Comparison of ENCODE assay signal across 30 cellular contexts in genomic region chr2:170695546-170695925, GRCh38. TPM values are rescaled to one million over a fixed set of nuclear protein-coding genes. Genes with fewer than 3 reads are reported as not detected.
"Had no signal": no experiment of that assay in that cellular context is flagged by ENCODE, and none has a peak within 500 bp of the region (broad histone marks: within the 10 kb centered on the region; RNA-seq: fewer than 3 reads in every experiment).

No MANE protein-coding gene starts in this region.

- H3K4me3 ChIP-seq: breast epithelium, prostate gland, right atrium auricular region, stomach, thyroid gland, upper lobe of left lung had no signal

- DNase-seq: activated CD4-positive, alpha-beta T cell treated with anti-CD3 and anti-CD28 coated beads for 1 hour; activated CD4-positive, alpha-beta T cell treated with anti-CD3 and anti-CD28 coated beads, Interleukin-2, amount 10 ng/mL, durations not matched to agents 7 days and 5 days; activated CD8-positive, alpha-beta T cell treated with anti-CD3 and anti-CD28 coated beads for 36 hours; activated gamma-delta T cell treated with Interleukin-2 at 50 U/mL for 16 hours; activated naive CD4-positive, alpha-beta T cell treated with anti-CD3 and anti-CD28 coated beads, Interleukin-2, amount 50 U/mL, for 16 hours; activated T-cell treated with anti-CD3 and anti-CD28 coated beads, Interleukin-2, amount 50 U/mL, for 4 hours; amniotic stem cell; central memory CD4-positive, alpha-beta T cell; foreskin fibroblast; head of caudate nucleus; immature natural killer cell; left colon; midbrain; natural killer cell; stimulated activated CD4-positive, alpha-beta T cell treated with anti-CD3 and anti-CD28 coated beads, Interleukin-15, amount 100 ng/mL, for 24 hours; stimulated activated CD4-positive, alpha-beta T cell treated with anti-CD3 and anti-CD28 coated beads, Interleukin-2, amount 100 ng/mL, for 24 hours; stimulated activated naive B cell treated with anti-CD40 and anti-IgM and Interleukin-4, amounts not matched to agents 10 μg/mL and 1 μg/mL and 100 μg/mL, for 72 hours; stomach; T-helper 2 cell; thyroid gland; upper lobe of left lung had no signal

- H3K36me3 ChIP-seq: breast epithelium, neutrophil, prostate gland, right atrium auricular region, stomach, thyroid gland, upper lobe of left lung had no signal

- H3K27me3 ChIP-seq: breast epithelium, right atrium auricular region, stomach, thyroid gland, upper lobe of left lung had no signal

- H3K9me3 ChIP-seq: breast epithelium, neutrophil, prostate gland, right atrium auricular region, stomach, thyroid gland, upper lobe of left lung had no signal

- FAIRE-seq: kidney had no signal

- H3K27ac ChIP-seq: breast epithelium, neutrophil, prostate gland, right atrium auricular region, stomach, thyroid gland, upper lobe of left lung had no signal

- ATAC-seq: activated CD8-positive, alpha-beta T cell treated with anti-CD3 and anti-CD28 coated beads for 36 hours; activated T-cell treated with anti-CD3 and anti-CD28 coated beads, Interleukin-2, amount 50 U/mL, for 4 hours; activated T-helper 17 cell treated with anti-CD3 and anti-CD28 coated beads, Interleukin-2, amount 50 U/mL, for 72 hours; esophagus mucosa; left colon; natural killer cell; stimulated activated naive B cell treated with anti-CD40 and anti-IgM and Interleukin-4, amounts not matched to agents 10 μg/mL and 1 μg/mL and 100 μg/mL, for 72 hours; WTC11 had no signal

- H3K4me1 ChIP-seq: breast epithelium, prostate gland, right atrium auricular region, stomach, thyroid gland, upper lobe of left lung had no signal

RNA-seq across cellular contexts. Expression of gene SP5, which starts 19.6 kb away (rescaled TPM):
- total RNA-seq: activated CD4-positive, alpha-beta T cell treated with anti-CD3 and anti-CD28 coated beads, Interleukin-2, amount 10 ng/mL, durations not matched to agents 7 days and 5 days; activated CD8-positive, alpha-beta T cell treated with anti-CD3 and anti-CD28 coated beads for 36 hours; activated T-cell treated with anti-CD3 and anti-CD28 coated beads, Interleukin-2, amount 50 U/mL, for 4 hours; natural killer cell; osteocyte had no signal
- polyA plus RNA-seq: immature natural killer cell had no signal
